21 cellular contexts compared by ENCODE assay signal in genomic region chr3:172448661-172449467, GRCh38. TPM values are rescaled to one million over a fixed set of nuclear protein-coding genes. Genes with fewer than 3 reads are reported as not detected.
DNase-seq lines count a peak whose midpoint lies in the region; FAIRE-seq and TF ChIP-seq lines count a peak whose summit lies in the region.
"Had no signal": no experiment of that assay in that cellular context is flagged by ENCODE, and none has a peak within 500 bp of the region (broad histone marks: within the 10 kb centered on the region; RNA-seq: fewer than 3 reads in every experiment).

No MANE protein-coding gene starts in this region.

- no peak for TF ChIP-seq EP300 in H1 (IDR thresholded peaks at IDR 0.05; ENCODE audit: borderline replicate concordance in 1 of 2, low read depth in 2 of 2, low read length in 2 of 2)

- H3K23me2 ChIP-seq in H9 (ENCODE audit: insufficient read length, low read depth, low read length, poor library complexity, severe bottlenecking) (peaks cover 7% of the 10 kb centered on the region), H1 (ENCODE audit: low read depth, low read length) (peaks cover 14% of the 10 kb centered on the region)

- peaks cover 12% of the 10 kb centered on the region for H3K36me3 Mint-ChIP-seq in activated CD4-positive, alpha-beta T cell treated with anti-CD3 and anti-CD28 coated beads, Interleukin-2, amount 10 ng/mL, durations not matched to agents 24 days and 14 days (ENCODE audit: low read depth)
- peaks cover 7% of the 10 kb centered on the region for H3K36me3 Mint-ChIP-seq in activated CD4-positive, alpha-beta T cell treated with anti-CD3 and anti-CD28 coated beads, Interleukin-2, amount 10 ng/mL, durations not matched to agents 7 days and 5 days (ENCODE audit: low read depth)
- H3K36me3 Mint-ChIP-seq in H9 (ENCODE audit: insufficient read depth in 1 of 3, low read depth in 3 of 3) (peaks cover 0 to 2% (median 0%) of the 10 kb centered on the region in 3 experiments; a peak in 2 of 7 replicates), neural crest cell (ENCODE audit: low read depth) (peaks cover 10% of the 10 kb centered on the region)

- H3K23ac ChIP-seq in H9 (ENCODE audit: insufficient read length, low read depth, low read length) = no peak overlapping the region
- H3K23ac ChIP-seq in H1 (ENCODE audit: insufficient read length) = no peak overlapping the region

- H3K4me1 Mint-ChIP-seq in activated CD4-positive, alpha-beta T cell treated with anti-CD3 and anti-CD28 coated beads, Interleukin-2, amount 10 ng/mL, durations not matched to agents 24 days and 14 days = peaks cover 26% of the 10 kb centered on the region
- peaks cover 34% of the 10 kb centered on the region for H3K4me1 Mint-ChIP-seq in activated CD4-positive, alpha-beta T cell treated with anti-CD3 and anti-CD28 coated beads, Interleukin-2, amount 10 ng/mL, durations not matched to agents 7 days and 5 days
- H3K4me1 Mint-ChIP-seq in H9 = peaks cover 22 to 30% of the 10 kb centered on the region in 2 experiments
- H3K4me1 Mint-ChIP-seq in neural crest cell = peaks cover 18% of the 10 kb centered on the region

- H4K8ac ChIP-seq in H9 (replicated peaks; ENCODE audit: insufficient read length, low read depth, low read length) = no peak overlapping the region
- H4K8ac ChIP-seq in H1 (ENCODE audit: extremely low read depth, insufficient read depth, low read length) = no peak overlapping the region

- WGBS in H9 (ENCODE audit: extremely low coverage, insufficient read length, low lambda C conversion rate) = no CpG with 5 or more reads among the region's 43 CpGs
- WGBS in H1 (ENCODE audit: extremely low coverage in 1 of 2, insufficient coverage in 1 of 2, insufficient read length in 1 of 2, insufficient replicate concordance in 2 of 2, low coverage in 1 of 2, low lambda C conversion rate in 2 of 2, missing lambda C conversion rate in 1 of 2), 2 experiments = 10% methylated on average over 39 of the region's 43 CpGs; no CpG with 5 or more reads in 1 of the 2 experiments

- H4K5ac ChIP-seq in H9 (ENCODE audit: insufficient read length, low read depth, low read length) = no peak overlapping the region
- H4K5ac ChIP-seq in H1 (ENCODE audit: insufficient read length, low read depth, low read length) = no peak overlapping the region

- CTCF ChIA-PET in activated CD4-positive, alpha-beta T cell treated with anti-CD3 and anti-CD28 coated beads, Interleukin-2, amount 10 ng/mL, durations not matched to agents 7 days and 5 days (lab: Charles Lee) = interaction anchor here (1.5 to 1.9 kb wide), 3 partner anchors 10 to 116 kb away, joined by 4 to 8 read pairs (median 4); no protein-coding TSS in a partner anchor
- CTCF ChIA-PET in H1 (lab: Charles Lee; ENCODE audit: partially characterized antibody) = interaction anchor here (0.8 to 2.7 kb wide), 7 partner anchors 10 to 225 kb away, joined by 3 to 10 read pairs (median 4); no protein-coding TSS in a partner anchor

- no peak for TF ChIP-seq POLR2A in H1 (IDR thresholded peaks at IDR 0.05; ENCODE audit: control extremely low read depth in 1 of 2, low read depth in 2 of 2, low read length in 2 of 2)

- H2BK15ac ChIP-seq in H9 (ENCODE audit: low read depth, low read length) (no peak overlapping the region), H1 (ENCODE audit: low read length) (no peak overlapping the region)

- H3K14ac ChIP-seq in H9 (ENCODE audit: insufficient read depth, low read length) = no peak overlapping the region
- H3K14ac ChIP-seq in H1 (ENCODE audit: insufficient read length) = no peak overlapping the region

- H4K20me1 ChIP-seq in H9 (ENCODE audit: control insufficient read depth, insufficient read depth, insufficient read length) = peaks cover 4% of the 10 kb centered on the region
- H4K20me1 ChIP-seq in H1 (replicated peaks in 1 of 2; ENCODE audit: control insufficient read depth in 1 of 2, insufficient read depth in 2 of 2, low read length in 2 of 2) = peaks cover 1 to 17% of the 10 kb centered on the region in 2 experiments

- H3K36me3 ChIP-seq in H1 (ENCODE audit: control insufficient read depth in 2 of 4, insufficient read depth in 4 of 4, low read length in 3 of 4) = no peaks in the 10 kb centered on the region
- H3K36me3 ChIP-seq: colonic mucosa, heart right ventricle, lower lobe of right lung, sigmoid colon, uterus had no signal

- peak overlapping the region; percentile 45 for H3K4me2 ChIP-seq in H9 (ENCODE audit: insufficient read depth, insufficient read length, low read length)
- H3K4me2 ChIP-seq in H1 (ENCODE audit: insufficient read depth in 1 of 2, low read depth in 2 of 2, low read length in 2 of 2) = peak overlapping the region; percentile 78 to 94

- H3K27me3 ChIP-seq in H9 (ENCODE audit: insufficient read depth, low read length) = peaks cover 35% of the 10 kb centered on the region
- peaks cover 28 to 54% (median 41%) of the 10 kb centered on the region in 4 experiments for H3K27me3 ChIP-seq in H1 (replicated peaks in 1 of 4; ENCODE audit: control insufficient read depth in 3 of 4, extremely low read depth in 1 of 4, insufficient read depth in 3 of 4, low read length in 3 of 4)

- H3K79me2 ChIP-seq in H9 (ENCODE audit: insufficient read depth, low read length) (no peaks in the 10 kb centered on the region), H1 (ENCODE audit: control insufficient read depth in 1 of 2, insufficient read depth in 2 of 2, low read length in 2 of 2) (no peaks in the 10 kb centered on the region)

- DNase-seq in activated CD4-positive, alpha-beta T cell treated with anti-CD3 and anti-CD28 coated beads, Interleukin-2, amount 10 ng/mL, durations not matched to agents 24 days and 14 days = peak; percentile 57
- DNase-seq in activated CD4-positive, alpha-beta T cell treated with anti-CD3 and anti-CD28 coated beads, Interleukin-2, amount 10 ng/mL, durations not matched to agents 7 days and 5 days = no peak
- DNase-seq in H9 (peak; percentile 30), H1 (ENCODE audit: low read depth in 1 of 2, low spot score in 2 of 2) (peak in 1 of 2 experiments; percentile 64), neural crest cell (ENCODE audit: low read depth, low spot score) (no peak), germinal center (ENCODE audit: low spot score) (no peak), NOMO-1 treated with DMSO at 0.1 percent for 48 hours (lab: John Stamatoyannopoulos, UW; ENCODE audit: unreplicated experiment) (no peak), putamen (ENCODE audit: low spot score) (no peak)
- DNase-seq: anterior cingulate cortex, colonic mucosa, KG1, lower lobe of right lung, NCI-H1105 treated with DMSO at 0.1 percent for 48 hours, sigmoid colon, uterus had no signal

- H3K56ac ChIP-seq in H9 (ENCODE audit: insufficient read length, low read depth, low read length) = no peak overlapping the region
- no peak overlapping the region for H3K56ac ChIP-seq in H1 (replicated peaks; ENCODE audit: insufficient read length, low read depth, low read length)

- H3K9me3 Mint-ChIP-seq in activated CD4-positive, alpha-beta T cell treated with anti-CD3 and anti-CD28 coated beads, Interleukin-2, amount 10 ng/mL, durations not matched to agents 24 days and 14 days = peaks cover 29% of the 10 kb centered on the region
- no peaks in the 10 kb centered on the region for H3K9me3 Mint-ChIP-seq in activated CD4-positive, alpha-beta T cell treated with anti-CD3 and anti-CD28 coated beads, Interleukin-2, amount 10 ng/mL, durations not matched to agents 7 days and 5 days
- H3K9me3 Mint-ChIP-seq in H9 (peaks cover 3 to 7% of the 10 kb centered on the region in 2 experiments), neural crest cell (no peaks in the 10 kb centered on the region)

- H3K4me3 Mint-ChIP-seq in activated CD4-positive, alpha-beta T cell treated with anti-CD3 and anti-CD28 coated beads, Interleukin-2, amount 10 ng/mL, durations not matched to agents 24 days and 14 days = peak overlapping the region; percentile 78
- H3K4me3 Mint-ChIP-seq in activated CD4-positive, alpha-beta T cell treated with anti-CD3 and anti-CD28 coated beads, Interleukin-2, amount 10 ng/mL, durations not matched to agents 7 days and 5 days = no peak overlapping the region
- H3K4me3 Mint-ChIP-seq in H9 = peak overlapping the region; percentile 51 to 74
- H3K4me3 Mint-ChIP-seq in neural crest cell = peak overlapping the region; percentile 12

- H4K91ac ChIP-seq in H9 (ENCODE audit: insufficient read length, low read depth, low read length) = no peak overlapping the region
- no peak overlapping the region for H4K91ac ChIP-seq in H1 (replicated peaks; ENCODE audit: insufficient read length, low read length)

- no peak overlapping the region for H2AFZ ChIP-seq in H9 (ENCODE audit: low read length)
- H2AFZ ChIP-seq in H1 (ENCODE audit: low read length) = no peak overlapping the region

- intact Hi-C loops in activated CD4-positive, alpha-beta T cell treated with anti-CD3 and anti-CD28 coated beads, Interleukin-2, amount 10 ng/mL, durations not matched to agents 24 days and 14 days (cut with micrococcal nuclease) = loop anchor here (5.0 kb wide), 1 partner anchor 948 kb away; the partner anchor contains the start of gene NLGN1

- H3K18ac ChIP-seq in H9 (ENCODE audit: insufficient read length, low read depth, low read length) (no peak overlapping the region), H1 (ENCODE audit: extremely low read depth, low read length) (no peak overlapping the region)

- no peak overlapping the region for H3K9ac ChIP-seq in H9 (ENCODE audit: extremely low read depth, insufficient read length, low read length)
- no peak overlapping the region for H3K9ac ChIP-seq in H1 (replicated peaks in 1 of 4; ENCODE audit: extremely low read depth in 1 of 4, low read depth in 3 of 4, low read length in 3 of 4)

- H2BK12ac ChIP-seq in H9 (ENCODE audit: insufficient read length, low read depth, low read length) = no peak overlapping the region
- no peak overlapping the region for H2BK12ac ChIP-seq in H1 (ENCODE audit: low read depth, low read length)

- no peaks in the 10 kb centered on the region for H3K79me1 ChIP-seq in H9 (ENCODE audit: insufficient read depth, low read depth, low read length, poor library complexity, severe bottlenecking)
- H3K79me1 ChIP-seq in H1 (ENCODE audit: low read depth, low read length) = no peaks in the 10 kb centered on the region

- H2AK5ac ChIP-seq in H9 (ENCODE audit: insufficient read length, low read length) = no peak overlapping the region
- H2AK5ac ChIP-seq in H1 (ENCODE audit: low read depth, low read length) = no peak overlapping the region

- no peak for FAIRE-seq in H1 (lab: Jason Lieb, UNC)
- FAIRE-seq: D721Med, H54 had no signal

- no peak for TF ChIP-seq RAD21 in H1 (IDR thresholded peaks at IDR 0.05 in 1 of 2, conservative IDR thresholded peaks at IDR 0.05 in 1 of 2; ENCODE audit: low read depth in 2 of 2, low read length in 2 of 2)

- TF ChIP-seq CTCF in H9 (conservative IDR thresholded peaks at IDR 0.05) (no peak), H1 (IDR thresholded peaks at IDR 0.05; ENCODE audit: control extremely low read depth in 1 of 3, insufficient read depth in 1 of 3, low read depth in 1 of 3, low read length in 3 of 3) (no peak), neural crest cell (conservative IDR thresholded peaks at IDR 0.05) (no peak)

- H3K4me3 ChIP-seq in H1 (ENCODE audit: extremely low read depth in 1 of 4, insufficient read depth in 2 of 4, low read depth in 3 of 4, low read length in 4 of 4) = peak overlapping the region; percentile 16 to 56 (median 34); a peak in 7 of 8 replicates
- H3K4me3 ChIP-seq: colonic mucosa, lower lobe of right lung, sigmoid colon, SK-N-MC, uterus had no signal

- H3K9me3 ChIP-seq in H9 (ENCODE audit: control insufficient read depth, low read depth, low read length) (no peaks in the 10 kb centered on the region), H1 (ENCODE audit: insufficient read depth in 2 of 2, low read depth in 1 of 2, low read length in 1 of 2) (no peaks in the 10 kb centered on the region; a peak in 1 of 4 replicates)
- H3K9me3 ChIP-seq: colonic mucosa, heart right ventricle, lower lobe of right lung, sigmoid colon, uterus had no signal

- H3K27me3 Mint-ChIP-seq in activated CD4-positive, alpha-beta T cell treated with anti-CD3 and anti-CD28 coated beads, Interleukin-2, amount 10 ng/mL, durations not matched to agents 24 days and 14 days = peaks cover 80% of the 10 kb centered on the region
- peaks cover 79% of the 10 kb centered on the region for H3K27me3 Mint-ChIP-seq in activated CD4-positive, alpha-beta T cell treated with anti-CD3 and anti-CD28 coated beads, Interleukin-2, amount 10 ng/mL, durations not matched to agents 7 days and 5 days
- peaks cover 78% of the 10 kb centered on the region for H3K27me3 Mint-ChIP-seq in H9 (ENCODE audit: low read depth)
- H3K27me3 Mint-ChIP-seq in neural crest cell (ENCODE audit: low read depth) = peaks cover 85% of the 10 kb centered on the region

- H3K4me1 ChIP-seq in H9 (ENCODE audit: insufficient read depth, low read length) = no peaks in the 10 kb centered on the region
- peaks cover 0 to 23% (median 9%) of the 10 kb centered on the region in 4 experiments; a peak in 5 of 7 replicates for H3K4me1 ChIP-seq in H1 (replicated peaks in 1 of 4; ENCODE audit: control insufficient read depth in 3 of 4, insufficient read depth in 4 of 4, low read length in 3 of 4)
- H3K4me1 ChIP-seq: colonic mucosa, uterus had no signal

- H3T11ph ChIP-seq in H9 (ENCODE audit: low read length) = no peak overlapping the region

- H2BK20ac ChIP-seq in H9 (ENCODE audit: low read depth, low read length, poor library complexity, severe bottlenecking) = no peak overlapping the region
- H2BK20ac ChIP-seq in H1 (ENCODE audit: low read length) = no peak overlapping the region

- H2BK120ac ChIP-seq in H9 (ENCODE audit: low read depth, low read length, poor library complexity, severe bottlenecking) = no peak overlapping the region
- no peak overlapping the region for H2BK120ac ChIP-seq in H1 (replicated peaks; ENCODE audit: low read depth, low read length)

- H2BK5ac ChIP-seq in H9 (ENCODE audit: insufficient read length, low read length) (no peak overlapping the region), H1 (ENCODE audit: low read depth, low read length) (no peak overlapping the region)

- H3K4ac ChIP-seq in H9 (ENCODE audit: low read depth, low read length) (no peak overlapping the region), H1 (replicated peaks; ENCODE audit: insufficient read length, low read depth, low read length) (no peak overlapping the region)

- H3K27ac ChIP-seq in H9 (ENCODE audit: insufficient read length, low read depth, low read length) (no peak overlapping the region), H1 (ENCODE audit: low read depth, low read length) (no peak overlapping the region)
- H3K27ac ChIP-seq: colonic mucosa, heart right ventricle, lower lobe of right lung, sigmoid colon, SK-N-MC, uterus had no signal

- no peak overlapping the region for H3K27ac Mint-ChIP-seq in activated CD4-positive, alpha-beta T cell treated with anti-CD3 and anti-CD28 coated beads, Interleukin-2, amount 10 ng/mL, durations not matched to agents 24 days and 14 days
- no peak overlapping the region for H3K27ac Mint-ChIP-seq in activated CD4-positive, alpha-beta T cell treated with anti-CD3 and anti-CD28 coated beads, Interleukin-2, amount 10 ng/mL, durations not matched to agents 7 days and 5 days
- H3K27ac Mint-ChIP-seq in H9 = no peak overlapping the region
- H3K27ac Mint-ChIP-seq in neural crest cell (ENCODE audit: unreplicated experiment) = no peak overlapping the region

- POLR2A ChIA-PET in activated CD4-positive, alpha-beta T cell treated with anti-CD3 and anti-CD28 coated beads, Interleukin-2, amount 10 ng/mL, durations not matched to agents 7 days and 5 days (lab: Charles Lee) = no interaction called here
- POLR2A ChIA-PET in H1 (lab: Charles Lee; ENCODE audit: partially characterized antibody) = no interaction called here

RNA-seq across cellular contexts. Expression of gene GHSR, which starts 0.6 kb away (rescaled TPM):
- not detected in 2 replicates for total RNA-seq in activated CD4-positive, alpha-beta T cell treated with anti-CD3 and anti-CD28 coated beads, Interleukin-2, amount 10 ng/mL, durations not matched to agents 24 days and 14 days
- not detected for total RNA-seq in activated CD4-positive, alpha-beta T cell treated with anti-CD3 and anti-CD28 coated beads, Interleukin-2, amount 10 ng/mL, durations not matched to agents 7 days and 5 days
- total RNA-seq in H9 (2021) (not detected in 2 replicates), neural crest cell (not detected in 2 replicates)
- total RNA-seq in H1 (2021; fragmentation: NEBNext Ultra II Directional; extraction: Animal tissue kit (Norgen Biotek cat#: 25700)) = not detected in 2 replicates
- polyA plus RNA-seq in H1 (2011; rRNA removed) = not detected in 2 replicates
- not detected for polyA plus RNA-seq in H1 (2011; cell fraction: cytosol; rRNA removed)
- not detected for polyA plus RNA-seq in H1 (2011; cell fraction: nucleus; rRNA removed)
- not detected in 4 replicates for polyA plus RNA-seq in H1 (2012, experiment 1 of 2)
- polyA plus RNA-seq in H1 (2012, experiment 2 of 2) = not detected
- polyA plus RNA-seq in H1 (2013, experiment 1 of 2) = not detected
- not detected for polyA plus RNA-seq in H1 (2013, experiment 2 of 2)
- polyA minus RNA-seq in H1 (2011; rRNA and poly(A)+ RNA removed) = not detected in 2 replicates
- polyA minus RNA-seq in H1 (2011; cell fraction: cytosol; rRNA and poly(A)+ RNA removed) = not detected
- polyA minus RNA-seq in H1 (2011; cell fraction: nucleus; rRNA and poly(A)+ RNA removed) = not detected
- total RNA-seq: colonic mucosa, heart right ventricle, lower lobe of right lung, OCI-LY7, uterus had no signal
- polyA plus RNA-seq: esophagus, heart right ventricle, sigmoid colon had no signal

Comparison
In these comparisons a context has a peak if more than half of its experiments do, and no peak if none do; other contexts are left out.
1. DNase-seq: peak in activated CD4-positive, alpha-beta T cell treated with anti-CD3 and anti-CD28 coated beads, Interleukin-2, amount 10 ng/mL, durations not matched to agents 24 days and 14 days (single experiment) and H9 (single experiment); none in activated CD4-positive, alpha-beta T cell treated with anti-CD3 and anti-CD28 coated beads, Interleukin-2, amount 10 ng/mL, durations not matched to agents 7 days and 5 days (single experiment), neural crest cell (single experiment), germinal center (single experiment), NOMO-1 treated with DMSO at 0.1 percent for 48 hours (single experiment) and putamen (single experiment).